Comparison of ENCODE assay signal across 19 cellular contexts in the genomic region with DNA sequence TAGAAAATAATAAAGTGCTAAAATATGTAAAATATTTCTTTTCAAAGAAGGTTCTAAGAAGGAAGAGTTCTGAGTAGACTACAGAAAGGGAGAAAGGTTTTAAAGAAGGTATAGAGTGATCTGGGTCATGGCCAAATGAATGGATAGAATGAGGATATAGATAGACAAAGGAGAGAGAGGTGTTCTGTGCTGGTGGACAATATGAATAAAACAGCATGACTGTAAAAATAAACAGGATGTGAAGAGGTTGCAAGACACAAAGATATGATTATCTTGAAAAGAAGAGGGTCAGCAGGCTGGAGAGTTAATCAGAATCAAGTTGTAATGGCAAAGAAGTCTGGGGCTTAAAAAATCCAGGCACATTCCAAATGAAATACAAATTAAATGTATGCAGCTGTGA.
"Had no signal": no experiment of that assay in that cellular context is flagged by ENCODE, and none has a peak within 500 bp of the region (broad histone marks: within the 10 kb centered on the region; RNA-seq: fewer than 3 reads in every experiment).

No MANE protein-coding gene starts in this region.

- H3K9me3 ChIP-seq: neutrophil, sigmoid colon, stomach, testis, upper lobe of left lung had no signal

- H3K27ac Mint-ChIP-seq: activated naive CD4-positive, alpha-beta T cell treated with anti-CD3 and anti-CD28 coated beads, Interleukin-2, amount 50 U/mL, for 72 hours; endodermal cell; naive thymus-derived CD4-positive, alpha-beta T cell had no signal

- H3K9me3 Mint-ChIP-seq: activated naive CD4-positive, alpha-beta T cell treated with anti-CD3 and anti-CD28 coated beads, Interleukin-2, amount 50 U/mL, for 72 hours; endodermal cell; naive thymus-derived CD4-positive, alpha-beta T cell had no signal

- H3K27me3 ChIP-seq: cardiac muscle cell, dorsolateral prefrontal cortex, neutrophil, sigmoid colon, stomach, testis, upper lobe of left lung had no signal

- H3K27me3 Mint-ChIP-seq: naive thymus-derived CD4-positive, alpha-beta T cell had no signal

- H2AFZ ChIP-seq: parathyroid adenoma had no signal

- DNase-seq: activated CD4-positive, CD25-positive, alpha-beta regulatory T cell treated with anti-CD3 and anti-CD28 coated beads, Interleukin-2, amount 50 U/mL, for 72 hours; activated gamma-delta T cell; activated T-cell treated with anti-CD3 and anti-CD28 coated beads, Interleukin-2, amount 50 U/mL, for 1 hour; dorsolateral prefrontal cortex; endodermal cell; erythroblast; islet precursor cell; mammary epithelial cell; naive thymus-derived CD4-positive, alpha-beta T cell; sigmoid colon; stimulated activated CD4-positive, alpha-beta T cell treated with anti-CD3 and anti-CD28 coated beads, Interleukin-1b, Interleukin-23, amount 100 ng/mL, for 48 hours; stomach; testis; upper lobe of left lung had no signal

- H3K79me2 ChIP-seq: parathyroid adenoma had no signal

- ATAC-seq: left lobe of liver; naive thymus-derived CD4-positive, alpha-beta T cell had no signal

- H3K27ac ChIP-seq: cardiac muscle cell, dorsolateral prefrontal cortex, parathyroid adenoma, sigmoid colon, stomach, testis, upper lobe of left lung had no signal

- H3K4me3 Mint-ChIP-seq: endodermal cell; naive thymus-derived CD4-positive, alpha-beta T cell had no signal

- H3K4me1 ChIP-seq: parathyroid adenoma, testis, upper lobe of left lung had no signal

- H3K9ac ChIP-seq: parathyroid adenoma had no signal

- H3K4me3 ChIP-seq: cardiac muscle cell, dorsolateral prefrontal cortex, sigmoid colon, stomach, testis, upper lobe of left lung had no signal
